ENCODE assay signal across 8 cellular contexts in genomic region chr10:60282771-60283353, GRCh38.
DNase-seq lines count a peak whose midpoint lies in the region; ATAC-seq and TF ChIP-seq lines count a peak whose summit lies in the region.

No MANE protein-coding gene starts in this region.

- 43 to 50% methylated on average over 5 of the region's 5 CpGs for WGBS in body of pancreas, 2 donors

- no peak overlapping the region for H3K4me3 ChIP-seq in body of pancreas

- peak; percentile 94 for ATAC-seq in body of pancreas

- peaks cover 23% of the 10 kb centered on the region for H3K4me1 ChIP-seq in body of pancreas

- H3K9me3 ChIP-seq in body of pancreas, result no peaks in the 10 kb centered on the region

- H3K27me3 ChIP-seq in body of pancreas, result no peaks in the 10 kb centered on the region

- intact Hi-C loops in body of pancreas (cut with DNase I), result no loop called here

- in situ Hi-C loops in G401 (cut with HindIII; ENCODE audit: low sequenced_read_pairs), result no loop called here

- DNase-seq in G401 (ENCODE audit: low spot score) (peak; percentile 43), NAMALWA (ENCODE audit: low spot score) (peak; percentile 16), body of pancreas (peak in 3 of 4 donors; percentile 18 to 54 (median 33)), myocyte (ENCODE audit: low read depth) (peak; percentile 73), germinal center (ENCODE audit: low spot score) (no peak), SHP77 (lab: John Stamatoyannopoulos, UW) (no peak)
- no peak for DNase-seq in activated effector memory CD4-positive, alpha-beta T cell treated with anti-CD3 and anti-CD28 coated beads, Interleukin-2, amount 50 U/mL, for 16 hours
- no peak for DNase-seq in activated CD4-positive, alpha-beta T cell treated with anti-CD3 and anti-CD28 coated beads, Interleukin-2, amount 50 U/mL, for 1 hour

- H3K27ac ChIP-seq in body of pancreas, result peak overlapping the region in 3 of 4 donors; percentile 60 to 67 (median 66)

- TF ChIP-seq POLR2A in body of pancreas (IDR thresholded peaks at IDR 0.05), result no peak

- H3K36me3 ChIP-seq in body of pancreas (replicated peaks in 1 of 2; ENCODE audit: insufficient read depth in 1 of 2, low read depth in 2 of 2), result no peaks in the 10 kb centered on the region

- TF ChIP-seq CTCF in body of pancreas (IDR thresholded peaks at IDR 0.05), result no peak

Comparison
In these comparisons a context has a peak if more than half of its experiments do, and no peak if none do; other contexts are left out.
1. DNase-seq: peak in G401 (single experiment), NAMALWA (single experiment), body of pancreas (3 of 4) and myocyte (single experiment); none in activated effector memory CD4-positive, alpha-beta T cell treated with anti-CD3 and anti-CD28 coated beads, Interleukin-2, amount 50 U/mL, for 16 hours (single experiment), germinal center (single experiment), SHP77 (0 of 2) and activated CD4-positive, alpha-beta T cell treated with anti-CD3 and anti-CD28 coated beads, Interleukin-2, amount 50 U/mL, for 1 hour (single experiment).